Comparison of ENCODE assay signal across 1 cellular context in the genomic region with DNA sequence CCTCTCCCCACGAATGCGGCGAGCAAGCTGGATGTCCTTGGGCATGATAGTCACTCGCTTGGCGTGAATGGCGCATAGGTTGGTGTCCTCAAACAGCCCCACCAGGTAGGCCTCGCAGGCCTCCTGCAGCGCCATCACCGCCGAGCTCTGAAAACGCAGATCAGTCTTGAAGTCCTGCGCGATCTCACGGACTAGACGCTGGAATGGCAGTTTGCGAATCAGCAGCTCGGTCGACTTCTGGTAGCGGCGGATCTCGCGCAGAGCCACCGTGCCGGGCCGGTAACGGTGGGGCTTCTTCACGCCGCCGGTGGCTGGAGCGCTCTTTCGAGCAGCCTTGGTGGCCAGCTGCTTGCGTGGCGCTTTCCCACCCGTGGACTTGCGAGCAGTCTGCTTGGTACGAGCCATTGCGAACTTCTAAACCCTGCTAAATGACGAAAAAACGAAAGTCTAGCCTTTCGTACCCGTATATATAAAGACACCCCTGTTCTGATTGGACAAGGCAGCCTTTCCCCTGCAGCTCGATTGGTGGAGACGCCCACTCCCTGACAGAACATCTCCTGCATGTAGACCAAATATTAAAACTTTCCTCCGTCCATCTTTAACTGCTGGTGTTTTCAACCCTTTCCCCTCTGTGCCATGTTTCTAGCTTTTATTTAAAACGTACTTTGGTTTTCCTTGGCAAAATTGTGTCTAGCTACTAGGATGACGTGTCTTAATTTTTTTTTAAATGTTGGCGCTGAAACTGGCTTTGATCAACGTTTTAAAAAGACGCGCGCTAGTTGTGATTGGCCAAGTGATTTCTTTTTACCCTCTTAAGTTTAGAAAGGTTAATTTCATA.
TF ChIP-seq lines count a peak whose summit lies in the region.

No MANE protein-coding gene starts in this region.

TF ChIP-seq in K562, 482 proteins besides CTCF, POLR2A, EP300 and RAD21 (continued from another document and continues in another):
- TF ChIP-seq ZSCAN32 (CRISPR knock-in tag; IDR thresholded peaks at IDR 0.05) (peak; percentile 59; the same call in 1 of the 2 replicates), PML (IDR thresholded peaks at IDR 0.05; ENCODE audit: low read length) (peak; percentile 66), RAD51 (IDR thresholded peaks at IDR 0.05; ENCODE audit: borderline replicate concordance, low read depth) (no peak), CBFB (CRISPR knock-in tag; IDR thresholded peaks at IDR 0.05) (peak; percentile 93), ZBED1 (IDR thresholded peaks at IDR 0.05) (0 out of 2 replicates have a peak, but pooled peaks have one; percentile 88), GATAD2A (IDR thresholded peaks at IDR 0.05) (peak; percentile 50; the same call in 1 of the 2 replicates), TBL1XR1 (IDR thresholded peaks at IDR 0.05; ENCODE audit: low read length in 2 of 2) (peak in 1 of 2 experiments; percentile 26; a peak in 2 of 4 replicates), LCOR (CRISPR knock-in tag; IDR thresholded peaks at IDR 0.05) (peak; percentile 71; the same call in 1 of the 2 replicates), RB1 (IDR thresholded peaks at IDR 0.05; ENCODE audit: low read depth) (peak; percentile 79), CBX8 (IDR thresholded peaks at IDR 0.05; ENCODE audit: borderline replicate concordance, extremely low read depth, low read depth, low read length, poor library complexity, severe bottlenecking) (no peak), RFX1 (IDR thresholded peaks at IDR 0.05) (no peak), ZNF354B (CRISPR knock-in tag; IDR thresholded peaks at IDR 0.05) (no peak), ZNF133 (CRISPR knock-in tag; IDR thresholded peaks at IDR 0.05) (0 out of 2 replicates have a peak, but pooled peaks have one; percentile 16), TAF1 (IDR thresholded peaks at IDR 0.05; ENCODE audit: control insufficient read depth, extremely low read depth, insufficient read depth, low read length, severe bottlenecking) (peak; percentile 44), HSF4 (CRISPR knock-in tag; IDR thresholded peaks at IDR 0.05; ENCODE audit: borderline replicate concordance) (no peak), TSC22D4 (tag; IDR thresholded peaks at IDR 0.05) (no peak), L3MBTL2 (IDR thresholded peaks at IDR 0.05) (peak; percentile 47), SAFB2 (IDR thresholded peaks at IDR 0.05; ENCODE audit: borderline replicate concordance, low read depth, low read length, severe bottlenecking) (no peak), STAT5B (CRISPR knock-in tag; IDR thresholded peaks at IDR 0.05) (no peak), KLF1 (tag; IDR thresholded peaks at IDR 0.05) (0 out of 2 replicates have a peak, but pooled peaks have one; percentile 55), ZNF584 (CRISPR knock-in tag; IDR thresholded peaks at IDR 0.05; ENCODE audit: low read depth) (no peak), CHD4 (IDR thresholded peaks at IDR 0.05; ENCODE audit: insufficient read depth, insufficient replicate concordance, low read depth, low read length, poor library complexity, severe bottlenecking) (no peak)
- TF ChIP-seq, protein P1, sequence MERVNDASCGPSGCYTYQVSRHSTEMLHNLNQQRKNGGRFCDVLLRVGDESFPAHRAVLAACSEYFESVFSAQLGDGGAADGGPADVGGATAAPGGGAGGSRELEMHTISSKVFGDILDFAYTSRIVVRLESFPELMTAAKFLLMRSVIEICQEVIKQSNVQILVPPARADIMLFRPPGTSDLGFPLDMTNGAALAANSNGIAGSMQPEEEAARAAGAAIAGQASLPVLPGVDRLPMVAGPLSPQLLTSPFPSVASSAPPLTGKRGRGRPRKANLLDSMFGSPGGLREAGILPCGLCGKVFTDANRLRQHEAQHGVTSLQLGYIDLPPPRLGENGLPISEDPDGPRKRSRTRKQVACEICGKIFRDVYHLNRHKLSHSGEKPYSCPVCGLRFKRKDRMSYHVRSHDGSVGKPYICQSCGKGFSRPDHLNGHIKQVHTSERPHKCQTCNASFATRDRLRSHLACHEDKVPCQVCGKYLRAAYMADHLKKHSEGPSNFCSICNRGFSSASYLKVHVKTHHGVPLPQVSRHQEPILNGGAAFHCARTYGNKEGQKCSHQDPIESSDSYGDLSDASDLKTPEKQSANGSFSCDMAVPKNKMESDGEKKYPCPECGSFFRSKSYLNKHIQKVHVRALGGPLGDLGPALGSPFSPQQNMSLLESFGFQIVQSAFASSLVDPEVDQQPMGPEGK (CRISPR knock-in tag; IDR thresholded peaks at IDR 0.05; ENCODE audit: borderline replicate concordance): no peak
- TF ChIP-seq, protein P2, sequence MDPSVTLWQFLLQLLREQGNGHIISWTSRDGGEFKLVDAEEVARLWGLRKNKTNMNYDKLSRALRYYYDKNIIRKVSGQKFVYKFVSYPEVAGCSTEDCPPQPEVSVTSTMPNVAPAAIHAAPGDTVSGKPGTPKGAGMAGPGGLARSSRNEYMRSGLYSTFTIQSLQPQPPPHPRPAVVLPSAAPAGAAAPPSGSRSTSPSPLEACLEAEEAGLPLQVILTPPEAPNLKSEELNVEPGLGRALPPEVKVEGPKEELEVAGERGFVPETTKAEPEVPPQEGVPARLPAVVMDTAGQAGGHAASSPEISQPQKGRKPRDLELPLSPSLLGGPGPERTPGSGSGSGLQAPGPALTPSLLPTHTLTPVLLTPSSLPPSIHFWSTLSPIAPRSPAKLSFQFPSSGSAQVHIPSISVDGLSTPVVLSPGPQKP (CRISPR knock-in tag; IDR thresholded peaks at IDR 0.05): no peak
- TF ChIP-seq, protein P3, sequence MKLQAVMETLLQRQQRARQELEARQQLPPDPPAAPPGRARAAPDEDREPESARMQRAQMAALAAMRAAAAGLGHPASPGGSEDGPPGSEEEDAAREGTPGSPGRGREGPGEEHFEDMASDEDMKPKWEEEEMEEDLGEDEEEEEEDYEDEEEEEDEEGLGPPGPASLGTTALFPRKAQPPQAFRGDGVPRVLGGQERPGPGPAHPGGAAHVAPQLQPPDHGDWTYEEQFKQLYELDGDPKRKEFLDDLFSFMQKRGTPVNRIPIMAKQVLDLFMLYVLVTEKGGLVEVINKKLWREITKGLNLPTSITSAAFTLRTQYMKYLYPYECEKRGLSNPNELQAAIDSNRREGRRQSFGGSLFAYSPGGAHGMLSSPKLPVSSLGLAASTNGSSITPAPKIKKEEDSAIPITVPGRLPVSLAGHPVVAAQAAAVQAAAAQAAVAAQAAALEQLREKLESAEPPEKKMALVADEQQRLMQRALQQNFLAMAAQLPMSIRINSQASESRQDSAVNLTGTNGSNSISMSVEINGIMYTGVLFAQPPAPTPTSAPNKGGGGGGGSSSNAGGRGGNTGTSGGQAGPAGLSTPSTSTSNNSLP (IDR thresholded peaks at IDR 0.05; ENCODE audit: borderline replicate concordance, low read depth, low read length): peak; percentile 48; the same call in 1 of the 2 replicates
- TF ChIP-seq, protein P4, sequence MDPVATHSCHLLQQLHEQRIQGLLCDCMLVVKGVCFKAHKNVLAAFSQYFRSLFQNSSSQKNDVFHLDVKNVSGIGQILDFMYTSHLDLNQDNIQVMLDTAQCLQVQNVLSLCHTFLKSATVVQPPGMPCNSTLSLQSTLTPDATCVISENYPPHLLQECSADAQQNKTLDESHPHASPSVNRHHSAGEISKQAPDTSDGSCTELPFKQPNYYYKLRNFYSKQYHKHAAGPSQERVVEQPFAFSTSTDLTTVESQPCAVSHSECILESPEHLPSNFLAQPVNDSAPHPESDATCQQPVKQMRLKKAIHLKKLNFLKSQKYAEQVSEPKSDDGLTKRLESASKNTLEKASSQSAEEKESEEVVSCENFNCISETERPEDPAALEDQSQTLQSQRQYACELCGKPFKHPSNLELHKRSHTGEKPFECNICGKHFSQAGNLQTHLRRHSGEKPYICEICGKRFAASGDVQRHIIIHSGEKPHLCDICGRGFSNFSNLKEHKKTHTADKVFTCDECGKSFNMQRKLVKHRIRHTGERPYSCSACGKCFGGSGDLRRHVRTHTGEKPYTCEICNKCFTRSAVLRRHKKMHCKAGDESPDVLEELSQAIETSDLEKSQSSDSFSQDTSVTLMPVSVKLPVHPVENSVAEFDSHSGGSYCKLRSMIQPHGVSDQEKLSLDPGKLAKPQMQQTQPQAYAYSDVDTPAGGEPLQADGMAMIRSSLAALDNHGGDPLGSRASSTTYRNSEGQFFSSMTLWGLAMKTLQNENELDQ (CRISPR knock-in tag; IDR thresholded peaks at IDR 0.05; ENCODE audit: borderline replicate concordance): peak; percentile 83; the same call in 1 of the 2 replicates
- TF ChIP-seq, protein P5, sequence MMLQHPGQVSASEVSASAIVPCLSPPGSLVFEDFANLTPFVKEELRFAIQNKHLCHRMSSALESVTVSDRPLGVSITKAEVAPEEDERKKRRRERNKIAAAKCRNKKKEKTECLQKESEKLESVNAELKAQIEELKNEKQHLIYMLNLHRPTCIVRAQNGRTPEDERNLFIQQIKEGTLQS (IDR thresholded peaks at IDR 0.05): no peak
- TF ChIP-seq, protein P5 (CRISPR knock-in tag; conservative IDR thresholded peaks at IDR 0.05): peak; percentile 82
- TF ChIP-seq, protein P6, sequence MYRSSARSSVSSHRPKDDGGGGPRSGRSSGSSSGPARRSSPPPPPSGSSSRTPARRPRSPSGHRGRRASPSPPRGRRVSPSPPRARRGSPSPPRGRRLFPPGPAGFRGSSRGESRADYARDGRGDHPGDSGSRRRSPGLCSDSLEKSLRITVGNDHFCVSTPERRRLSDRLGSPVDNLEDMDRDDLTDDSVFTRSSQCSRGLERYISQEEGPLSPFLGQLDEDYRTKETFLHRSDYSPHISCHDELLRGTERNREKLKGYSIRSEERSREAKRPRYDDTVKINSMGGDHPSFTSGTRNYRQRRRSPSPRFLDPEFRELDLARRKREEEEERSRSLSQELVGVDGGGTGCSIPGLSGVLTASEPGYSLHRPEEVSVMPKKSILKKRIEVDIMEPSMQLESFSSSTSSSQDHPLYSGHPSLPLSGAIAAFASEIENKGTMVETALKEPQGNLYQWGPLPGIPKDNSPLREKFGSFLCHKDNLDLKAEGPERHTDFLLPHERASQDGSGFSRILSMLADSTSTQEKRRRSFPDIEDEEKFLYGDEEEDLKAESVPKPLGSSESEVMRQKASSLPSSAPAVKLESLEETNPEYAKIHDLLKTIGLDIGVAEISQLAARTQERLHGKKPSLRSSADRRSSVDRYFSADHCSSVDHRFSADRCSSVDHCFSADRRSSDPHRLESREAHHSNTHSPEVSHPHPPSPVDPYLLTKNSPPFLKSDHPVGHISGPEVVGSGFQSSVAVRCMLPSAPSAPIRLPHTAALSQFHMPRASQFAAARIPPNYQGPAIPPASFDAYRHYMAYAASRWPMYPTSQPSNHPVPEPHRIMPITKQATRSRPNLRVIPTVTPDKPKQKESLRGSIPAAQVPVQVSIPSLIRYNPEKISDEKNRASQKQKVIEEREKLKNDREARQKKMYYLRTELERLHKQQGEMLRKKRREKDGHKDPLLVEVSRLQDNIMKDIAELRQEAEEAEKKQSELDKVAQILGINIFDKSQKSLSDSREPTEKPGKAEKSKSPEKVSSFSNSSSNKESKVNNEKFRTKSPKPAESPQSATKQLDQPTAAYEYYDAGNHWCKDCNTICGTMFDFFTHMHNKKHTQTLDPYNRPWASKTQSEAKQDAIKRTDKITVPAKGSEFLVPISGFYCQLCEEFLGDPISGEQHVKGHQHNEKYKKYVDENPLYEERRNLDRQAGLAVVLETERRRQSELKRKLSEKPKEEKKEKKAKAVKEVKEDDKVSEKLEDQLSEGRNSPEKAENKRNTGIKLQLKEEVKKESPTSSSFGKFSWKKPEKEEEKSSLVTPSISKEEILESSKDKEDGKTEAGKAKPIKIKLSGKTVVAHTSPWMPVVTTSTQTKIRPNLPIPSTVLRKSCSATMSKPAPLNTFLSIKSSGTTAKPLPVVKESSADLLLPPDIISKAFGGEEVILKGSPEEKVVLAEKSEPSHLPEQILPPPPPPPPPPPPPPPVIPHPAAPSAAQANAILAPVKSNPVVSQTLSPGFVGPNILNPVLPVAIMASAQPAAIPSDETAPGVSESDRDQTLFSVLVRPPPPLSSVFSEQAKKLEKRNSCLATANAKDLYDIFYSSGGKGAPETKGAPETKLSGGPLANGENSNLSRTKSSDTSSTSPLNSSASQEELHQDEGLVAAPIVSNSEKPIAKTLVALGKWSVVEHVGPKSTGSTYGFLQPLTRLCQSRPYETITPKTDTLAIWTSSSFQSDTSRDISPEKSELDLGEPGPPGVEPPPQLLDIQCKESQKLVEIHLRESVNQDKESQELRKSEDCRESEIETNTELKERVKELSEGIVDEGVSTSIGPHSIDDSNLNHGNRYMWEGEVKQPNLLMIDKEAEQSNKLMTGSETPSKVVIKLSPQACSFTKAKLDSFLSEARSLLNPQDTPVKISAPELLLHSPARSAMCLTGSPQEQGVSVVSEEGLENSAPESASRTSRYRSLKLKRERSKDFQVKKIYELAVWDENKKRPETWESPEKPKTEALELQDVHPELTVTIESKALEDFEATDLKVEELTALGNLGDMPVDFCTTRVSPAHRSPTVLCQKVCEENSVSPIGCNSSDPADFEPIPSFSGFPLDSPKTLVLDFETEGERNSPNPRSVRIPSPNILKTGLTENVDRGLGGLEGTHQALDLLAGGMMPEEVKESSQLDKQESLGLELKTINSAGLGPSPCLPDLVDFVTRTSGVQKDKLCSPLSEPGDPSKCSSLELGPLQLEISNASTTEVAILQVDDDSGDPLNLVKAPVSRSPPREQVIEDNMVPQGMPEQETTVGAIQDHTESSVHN (IDR thresholded peaks at IDR 0.05; ENCODE audit: borderline replicate concordance in 1 of 2, low read depth in 1 of 2): no peak
- TF ChIP-seq, protein P7, sequence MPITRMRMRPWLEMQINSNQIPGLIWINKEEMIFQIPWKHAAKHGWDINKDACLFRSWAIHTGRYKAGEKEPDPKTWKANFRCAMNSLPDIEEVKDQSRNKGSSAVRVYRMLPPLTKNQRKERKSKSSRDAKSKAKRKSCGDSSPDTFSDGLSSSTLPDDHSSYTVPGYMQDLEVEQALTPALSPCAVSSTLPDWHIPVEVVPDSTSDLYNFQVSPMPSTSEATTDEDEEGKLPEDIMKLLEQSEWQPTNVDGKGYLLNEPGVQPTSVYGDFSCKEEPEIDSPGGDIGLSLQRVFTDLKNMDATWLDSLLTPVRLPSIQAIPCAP (CRISPR knock-in tag; IDR thresholded peaks at IDR 0.05; ENCODE audit: borderline replicate concordance): peak; percentile 6; the same call in 1 of the 2 replicates
- TF ChIP-seq, protein P8, sequence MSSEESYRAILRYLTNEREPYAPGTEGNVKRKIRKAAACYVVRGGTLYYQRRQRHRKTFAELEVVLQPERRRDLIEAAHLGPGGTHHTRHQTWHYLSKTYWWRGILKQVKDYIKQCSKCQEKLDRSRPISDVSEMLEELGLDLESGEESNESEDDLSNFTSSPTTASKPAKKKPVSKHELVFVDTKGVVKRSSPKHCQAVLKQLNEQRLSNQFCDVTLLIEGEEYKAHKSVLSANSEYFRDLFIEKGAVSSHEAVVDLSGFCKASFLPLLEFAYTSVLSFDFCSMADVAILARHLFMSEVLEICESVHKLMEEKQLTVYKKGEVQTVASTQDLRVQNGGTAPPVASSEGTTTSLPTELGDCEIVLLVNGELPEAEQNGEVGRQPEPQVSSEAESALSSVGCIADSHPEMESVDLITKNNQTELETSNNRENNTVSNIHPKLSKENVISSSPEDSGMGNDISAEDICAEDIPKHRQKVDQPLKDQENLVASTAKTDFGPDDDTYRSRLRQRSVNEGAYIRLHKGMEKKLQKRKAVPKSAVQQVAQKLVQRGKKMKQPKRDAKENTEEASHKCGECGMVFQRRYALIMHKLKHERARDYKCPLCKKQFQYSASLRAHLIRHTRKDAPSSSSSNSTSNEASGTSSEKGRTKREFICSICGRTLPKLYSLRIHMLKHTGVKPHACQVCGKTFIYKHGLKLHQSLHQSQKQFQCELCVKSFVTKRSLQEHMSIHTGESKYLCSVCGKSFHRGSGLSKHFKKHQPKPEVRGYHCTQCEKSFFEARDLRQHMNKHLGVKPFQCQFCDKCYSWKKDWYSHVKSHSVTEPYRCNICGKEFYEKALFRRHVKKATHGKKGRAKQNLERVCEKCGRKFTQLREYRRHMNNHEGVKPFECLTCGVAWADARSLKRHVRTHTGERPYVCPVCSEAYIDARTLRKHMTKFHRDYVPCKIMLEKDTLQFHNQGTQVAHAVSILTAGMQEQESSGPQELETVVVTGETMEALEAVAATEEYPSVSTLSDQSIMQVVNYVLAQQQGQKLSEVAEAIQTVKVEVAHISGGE (CRISPR knock-in tag; IDR thresholded peaks at IDR 0.05): no peak
